Comparison of ENCODE assay signal across 19 cellular contexts in the genomic region with DNA sequence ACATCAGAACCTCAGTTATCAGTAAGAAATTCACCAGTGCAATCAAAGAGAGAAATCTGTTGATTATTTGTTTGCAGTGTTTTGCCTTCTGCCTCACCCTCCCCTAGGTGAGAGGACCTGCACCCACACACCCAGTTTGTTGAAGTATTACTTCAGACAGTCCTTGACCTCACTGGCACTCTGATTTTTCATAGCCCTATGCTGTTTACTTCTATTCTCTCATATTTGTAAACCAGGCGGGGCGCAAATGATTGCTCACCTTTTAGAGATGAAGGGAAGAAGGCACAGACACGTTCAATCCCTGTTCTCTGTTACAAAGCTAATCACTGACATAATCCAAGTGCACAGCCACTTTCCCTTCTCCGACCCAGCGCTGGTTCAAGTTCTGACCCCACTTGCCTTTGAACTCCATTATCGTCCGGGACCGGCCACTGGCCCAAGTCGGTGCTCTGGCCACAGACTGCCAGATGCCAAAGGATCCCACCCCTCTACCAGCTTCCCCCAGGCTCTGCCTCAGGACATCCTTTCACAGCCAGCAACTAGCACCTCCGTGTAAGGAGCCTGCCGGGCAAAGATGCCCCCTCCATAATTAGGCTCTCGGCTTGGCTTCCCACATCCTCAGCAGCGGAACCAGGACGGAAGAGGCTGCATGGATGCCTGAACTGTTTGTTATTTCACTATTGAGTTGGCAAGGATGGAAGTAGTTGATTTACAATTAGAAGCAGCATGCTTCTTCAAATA. TPM values are rescaled to one million over a fixed set of nuclear protein-coding genes. Genes with fewer than 3 reads are reported as not detected.
DNase-seq lines count a peak whose midpoint lies in the region; ATAC-seq and TF ChIP-seq lines count a peak whose summit lies in the region.
"Had no signal": no experiment of that assay in that cellular context is flagged by ENCODE, and none has a peak within 500 bp of the region (broad histone marks: within the 10 kb centered on the region; RNA-seq: fewer than 3 reads in every experiment).

No MANE protein-coding gene starts in this region.

- H3K27ac ChIP-seq in heart left ventricle, result peak overlapping the region in 10 of 12 donors; percentile 20 to 68 (median 52)
- peak overlapping the region in 2 of 3 donors; percentile 24 to 47 for H3K27ac ChIP-seq in right lobe of liver

- H3K9me3 ChIP-seq in heart left ventricle, result no peaks in the 10 kb centered on the region
- no peaks in the 10 kb centered on the region for H3K9me3 ChIP-seq in right lobe of liver
- H3K9me3 ChIP-seq: HAP-1 had no signal

- H3K27me3 ChIP-seq in heart left ventricle (peaks cover 0 to 3% (median 0%) of the 10 kb centered on the region in 9 donors), right lobe of liver (peaks cover 0 to 11% of the 10 kb centered on the region in 2 donors)

- H3K36me3 Mint-ChIP-seq in endothelial cell (ENCODE audit: low read depth, unreplicated experiment), result no peaks in the 10 kb centered on the region
- no peaks in the 10 kb centered on the region for H3K36me3 Mint-ChIP-seq in stimulated activated naive B cell treated with anti-CD40 and anti-IgM and Interleukin-4, amounts not matched to agents 10 μg/mL and 1 μg/mL and 100 μg/mL, for 72 hours
- H3K36me3 Mint-ChIP-seq: CD8-positive, alpha-beta T cell; memory B cell had no signal

- H3K4me3 ChIP-seq in heart left ventricle, result peak overlapping the region in 9 of 12 donors; percentile 36 to 55 (median 46)
- peak overlapping the region in 1 of 3 donors; percentile 9 for H3K4me3 ChIP-seq in right lobe of liver
- H3K4me3 ChIP-seq: GM12878 had no signal

- H3K4me1 Mint-ChIP-seq in endothelial cell (ENCODE audit: unreplicated experiment), result peaks cover 38% of the 10 kb centered on the region
- peaks cover 22 to 29% of the 10 kb centered on the region in 2 donors for H3K4me1 Mint-ChIP-seq in stimulated activated naive B cell treated with anti-CD40 and anti-IgM and Interleukin-4, amounts not matched to agents 10 μg/mL and 1 μg/mL and 100 μg/mL, for 72 hours

- H3K9me3 Mint-ChIP-seq in endothelial cell (ENCODE audit: unreplicated experiment), result no peaks in the 10 kb centered on the region
- no peaks in the 10 kb centered on the region for H3K9me3 Mint-ChIP-seq in stimulated activated naive B cell treated with anti-CD40 and anti-IgM and Interleukin-4, amounts not matched to agents 10 μg/mL and 1 μg/mL and 100 μg/mL, for 72 hours
- H3K9me3 Mint-ChIP-seq: activated T-helper 2 cell treated with anti-CD3 and anti-CD28 coated beads, Interferon-gamma antibody, Interleukin-2, Interleukin-4, amounts not matched to agents 10 μg/mL and 5 μg/mL and 100 μg/mL, durations not matched to agents 14 hours and 24 hours and 36 hours; CD8-positive, alpha-beta T cell; memory B cell had no signal

- H3K27me3 Mint-ChIP-seq in endothelial cell (ENCODE audit: unreplicated experiment), result peaks cover 5% of the 10 kb centered on the region
- no peaks in the 10 kb centered on the region for H3K27me3 Mint-ChIP-seq in stimulated activated naive B cell treated with anti-CD40 and anti-IgM and Interleukin-4, amounts not matched to agents 10 μg/mL and 1 μg/mL and 100 μg/mL, for 72 hours
- H3K27me3 Mint-ChIP-seq: memory B cell had no signal

- TF ChIP-seq POLR2A in heart left ventricle (IDR thresholded peaks at IDR 0.05) (no peak), right lobe of liver (IDR thresholded peaks at IDR 0.05) (no peak)

- H3K27ac Mint-ChIP-seq in endothelial cell (ENCODE audit: unreplicated experiment), result no peak overlapping the region
- H3K27ac Mint-ChIP-seq in stimulated activated naive B cell treated with anti-CD40 and anti-IgM and Interleukin-4, amounts not matched to agents 10 μg/mL and 1 μg/mL and 100 μg/mL, for 72 hours, result peak overlapping the region; percentile 14
- H3K27ac Mint-ChIP-seq: activated CD8-positive, alpha-beta T cell treated with anti-CD3 and anti-CD28 coated beads, Interleukin-2, amount 10 ng/mL, durations not matched to agents 7 days and 5 days; activated T-helper 2 cell treated with anti-CD3 and anti-CD28 coated beads, Interferon-gamma antibody, Interleukin-2, Interleukin-4, amounts not matched to agents 10 μg/mL and 5 μg/mL and 100 μg/mL, durations not matched to agents 14 hours and 24 hours and 36 hours; CD8-positive, alpha-beta T cell; memory B cell had no signal

- peak in 1 of 4 donors; percentile 31 for ATAC-seq in heart left ventricle
- no peak for ATAC-seq in Right ventricle myocardium inferior
- peak in 3 of 4 donors; percentile 17 to 45 (median 21) for ATAC-seq in right lobe of liver
- ATAC-seq in stimulated activated naive B cell treated with anti-CD40 and anti-IgM and Interleukin-4, amounts not matched to agents 10 μg/mL and 1 μg/mL and 100 μg/mL, for 72 hours (replicated peaks), result no peak
- no peak for ATAC-seq in GM21515 (IDR thresholded peaks at IDR 0.05; ENCODE audit: unreplicated experiment)
- ATAC-seq: activated CD8-positive, alpha-beta T cell treated with anti-CD3 and anti-CD28 coated beads, Interleukin-2, amount 10 ng/mL, durations not matched to agents 7 days and 5 days; CD8-positive, alpha-beta T cell; GM12878; Panc1 had no signal

- H3K4me3 Mint-ChIP-seq in endothelial cell (ENCODE audit: unreplicated experiment), result peak overlapping the region; percentile 86
- H3K4me3 Mint-ChIP-seq in stimulated activated naive B cell treated with anti-CD40 and anti-IgM and Interleukin-4, amounts not matched to agents 10 μg/mL and 1 μg/mL and 100 μg/mL, for 72 hours, result peak overlapping the region in 1 of 2 donors; percentile 43
- H3K4me3 Mint-ChIP-seq: activated CD8-positive, alpha-beta T cell treated with anti-CD3 and anti-CD28 coated beads, Interleukin-2, amount 10 ng/mL, durations not matched to agents 7 days and 5 days; CD8-positive, alpha-beta T cell; memory B cell had no signal

- DNase-seq in heart left ventricle (no peak), Right ventricle myocardium inferior (ENCODE audit: missing footprints) (no peak), endothelial cell (ENCODE audit: low spot score) (peak; percentile 36), right lobe of liver (no peak)
- DNase-seq in stimulated activated naive B cell treated with anti-CD40 and anti-IgM and Interleukin-4, amounts not matched to agents 10 μg/mL and 1 μg/mL and 100 μg/mL, for 72 hours, result no peak
- DNase-seq in activated CD4-positive, alpha-beta T cell treated with anti-CD3 and anti-CD28 coated beads, Interleukin-2, amount 50 U/mL, for 4 hours, result no peak
- no peak for DNase-seq in activated CD4-positive, alpha-beta T cell treated with anti-CD3 and anti-CD28 coated beads for 48 hours
- DNase-seq: activated CD8-positive, alpha-beta T cell treated with anti-CD3 and anti-CD28 coated beads, Interleukin-2, amount 10 ng/mL, durations not matched to agents 7 days and 5 days; CD8-positive, alpha-beta T cell; erythroblast; NCI-H2029 treated with DMSO at 0.1 percent for 48 hours; NCI-H524; stimulated activated CD4-positive, alpha-beta T cell treated with anti-CD3 and anti-CD28 coated beads, Interleukin-4, amount 100 ng/mL, for 4 hours had no signal

- peaks cover 0 to 34% (median 20%) of the 10 kb centered on the region in 12 donors for H3K4me1 ChIP-seq in heart left ventricle
- H3K4me1 ChIP-seq in right lobe of liver, result no peaks in the 10 kb centered on the region

- intact Hi-C loops in heart left ventricle (cut with DNase I), result no loop called here
- intact Hi-C loops in Right ventricle myocardium inferior (cut with DNase I), result no loop called here
- intact Hi-C loops in right lobe of liver (cut with DNase I), result no loop called here

- TF ChIP-seq CTCF in heart left ventricle (IDR thresholded peaks at IDR 0.05) (no peak), endothelial cell (IDR thresholded peaks at IDR 0.05; ENCODE audit: unreplicated experiment) (no peak), right lobe of liver (IDR thresholded peaks at IDR 0.05) (no peak)

- H3K36me3 ChIP-seq in heart left ventricle, result no peaks in the 10 kb centered on the region
- no peaks in the 10 kb centered on the region for H3K36me3 ChIP-seq in right lobe of liver
- H3K36me3 ChIP-seq: HAP-1 had no signal

- WGBS in heart left ventricle, 4 donors, result 45 to 66% (median 53%) methylated on average over 14 of the region's 14 CpGs
- 32% methylated on average over 13 of the region's 14 CpGs for WGBS in right lobe of liver (ENCODE audit: insufficient coverage, low coverage, low lambda C conversion rate, missing lambda C conversion rate)

RNA-seq across cellular contexts. Expression of a gene that starts 1.7 kb away (rescaled TPM):
- 100 to 1,000 TPM in 1 of 9 donors, 10 to 100 TPM in 8; 39.3 to 101 (median 45.9) TPM for total RNA-seq in heart left ventricle
- 10 to 100 TPM; 18.4 to 37.0 TPM for polyA plus RNA-seq in heart left ventricle
- total RNA-seq in Right ventricle myocardium inferior, result 53.2 TPM
- 309 TPM for total RNA-seq in endothelial cell (ENCODE audit: unreplicated experiment)
- 10 to 100 TPM; 14.2 to 37.2 (median 23.3) TPM for total RNA-seq in right lobe of liver

Comparison
In these comparisons a context has a peak if more than half of its experiments do, and no peak if none do; other contexts are left out.
1. ATAC-seq: peak in right lobe of liver (3 of 4); none in Right ventricle myocardium inferior (single experiment), stimulated activated naive B cell treated with anti-CD40 and anti-IgM and Interleukin-4, amounts not matched to agents 10 μg/mL and 1 μg/mL and 100 μg/mL, for 72 hours (0 of 2) and GM21515 (single experiment).